In the genomic region with DNA sequence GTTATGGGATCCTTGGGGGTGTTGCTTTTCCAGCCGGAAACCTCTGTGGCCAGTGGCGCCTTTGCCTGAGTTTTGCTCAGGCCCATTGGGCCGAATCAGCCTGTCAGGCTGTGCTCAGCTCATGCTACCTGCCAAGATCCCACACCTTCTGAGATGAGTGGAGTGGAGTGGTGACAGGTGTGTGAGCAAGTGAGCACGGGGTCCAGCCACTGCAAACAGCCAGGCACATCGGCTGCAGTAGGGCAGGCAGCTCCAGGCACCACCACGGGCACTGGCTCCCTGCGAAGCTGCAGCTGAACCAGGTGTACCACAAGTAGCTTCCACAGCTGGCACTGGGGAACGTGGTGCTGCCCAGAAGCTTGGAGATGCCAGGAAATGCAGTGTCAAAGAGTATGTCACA, we compare ENCODE assay signal across 25 cellular contexts. TPM values are rescaled to one million over a fixed set of nuclear protein-coding genes. Genes with fewer than 3 reads are reported as not detected.
"Had no signal": no experiment of that assay in that cellular context is flagged by ENCODE, and none has a peak within 500 bp of the region (broad histone marks: within the 10 kb centered on the region; RNA-seq: fewer than 3 reads in every experiment).

No MANE protein-coding gene starts in this region.

- DNase-seq: activated CD4-positive, alpha-beta T cell treated with anti-CD3 and anti-CD28 coated beads for 36 hours; activated CD4-positive, alpha-beta T cell treated with anti-CD3 and anti-CD28 coated beads, Interleukin-2, amount 50 U/mL, for 4 hours; activated CD8-positive, alpha-beta memory T cell treated with anti-CD3 and anti-CD28 coated beads, Interleukin-2, amount 10 ng/mL, durations not matched to agents 7 days and 5 days; activated effector memory CD4-positive, alpha-beta T cell treated with Interleukin-2 at 50 U/mL for 16 hours; activated naive CD4-positive, alpha-beta T cell; activated T-cell treated with anti-CD3 and anti-CD28 coated beads, Interleukin-2, amount 50 U/mL, for 24 hours; central memory CD4-positive, alpha-beta T cell; MM.1S; NCI-H1105; NCI-H1436; NCI-H187; NCI-H2081; NCI-H524 treated with DMSO at 0.1 percent for 48 hours; NCI-H748 treated with DMSO at 0.1 percent for 48 hours; Peyer's patch; Right ventricle myocardium superior; SJCRH30; SK-N-SH; T-helper 1 cell had no signal

- H3K36me3 ChIP-seq: ascending aorta, Peyer's patch, SJCRH30 had no signal

- H3K9ac ChIP-seq: SK-N-SH had no signal

- H3K4me2 ChIP-seq: SK-N-SH had no signal

- H3K9me3 ChIP-seq: ascending aorta, body of pancreas, Peyer's patch, SJCRH30, SK-N-SH had no signal

- H3K27ac ChIP-seq: ascending aorta, Peyer's patch, RWPE1, SJCRH30, VCaP had no signal

- FAIRE-seq: bronchial epithelial cell, K562 had no signal

- ATAC-seq: activated CD4-positive, alpha-beta T cell treated with anti-CD3 and anti-CD28 coated beads for 36 hours; activated CD8-positive, alpha-beta memory T cell treated with anti-CD3 and anti-CD28 coated beads, Interleukin-2, amount 10 ng/mL, durations not matched to agents 7 days and 5 days had no signal

- H3K4me3 ChIP-seq: ascending aorta, body of pancreas, K562, Peyer's patch, SJCRH30 had no signal

- H3K27me3 ChIP-seq: ascending aorta, body of pancreas, Peyer's patch, SJCRH30 had no signal

- H3K4me1 ChIP-seq: ascending aorta, SJCRH30 had no signal

RNA-seq across cellular contexts. Expression of gene WDR89, which starts 21.1 kb away (rescaled TPM):
- total RNA-seq: ascending aorta had no signal
